In the genomic region with DNA sequence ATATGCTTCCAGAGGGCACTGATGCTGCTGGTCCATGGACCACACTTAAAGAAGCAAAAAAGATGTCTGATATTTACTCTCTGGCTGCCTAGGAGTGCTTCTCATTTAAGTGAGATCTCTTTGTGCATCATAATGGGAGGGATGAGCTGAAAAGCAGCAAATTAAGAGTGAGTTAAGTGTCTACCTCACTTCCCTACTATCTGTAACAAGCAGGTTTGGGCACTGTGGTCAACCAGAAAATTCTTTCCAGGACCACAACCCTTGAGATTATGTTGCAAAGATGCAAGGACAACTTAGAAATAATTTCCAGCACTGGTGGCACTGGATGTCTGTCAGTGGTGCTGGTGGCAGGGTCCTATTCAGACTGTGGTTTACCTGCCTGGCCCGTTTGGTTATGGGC, we compare ENCODE assay signal across 20 cellular contexts.
"Had no signal": no experiment of that assay in that cellular context is flagged by ENCODE, and none has a peak within 500 bp of the region (broad histone marks: within the 10 kb centered on the region; RNA-seq: fewer than 3 reads in every experiment).

No MANE protein-coding gene starts in this region.

- H3K9me3 Mint-ChIP-seq: activated T-helper 1 cell treated with anti-CD3 and anti-CD28 coated beads, Interleukin-12 subunit alpha, Interleukin-12 subunit beta, Interleukin-2, Interleukin-4 antibody, amounts not matched to agents 30 ng/mL and 10 ng/mL and 1 ng/mL, durations not matched to agents 14 hours and 24 hours and 36 hours; natural killer cell; T-helper 1 cell treated with Interleukin-12 subunit alpha and Interleukin-12 subunit beta and Interleukin-4 antibody, amounts not matched to agents 30 μg/mL and 1 μg/mL, for 36 hours had no signal

- H3K9me3 ChIP-seq: heart left ventricle, left ventricle myocardium inferior, ovary, right lobe of liver, thoracic aorta, upper lobe of left lung had no signal

- H3K27me3 ChIP-seq: brain microvascular endothelial cell, dorsolateral prefrontal cortex, heart left ventricle, ovary, right lobe of liver, upper lobe of left lung had no signal

- H3K27ac ChIP-seq: brain microvascular endothelial cell, dorsolateral prefrontal cortex, heart left ventricle, left ventricle myocardium inferior, ovary, right lobe of liver, thoracic aorta, upper lobe of left lung had no signal

- ATAC-seq: activated CD4-positive, CD25-positive, alpha-beta regulatory T cell treated with anti-CD3 and anti-CD28 coated beads, Interleukin-2, amount 50 U/mL, for 24 hours; heart left ventricle; natural killer cell; right lobe of liver had no signal

- H3K4me3 Mint-ChIP-seq: activated naive CD8-positive, alpha-beta T cell; activated T-helper 1 cell treated with anti-CD3 and anti-CD28 coated beads, Interleukin-12 subunit alpha, Interleukin-12 subunit beta, Interleukin-2, Interleukin-4 antibody, amounts not matched to agents 30 ng/mL and 10 ng/mL and 1 ng/mL, durations not matched to agents 14 hours and 24 hours and 36 hours; natural killer cell; T-helper 1 cell treated with Interleukin-12 subunit alpha and Interleukin-12 subunit beta and Interleukin-4 antibody, amounts not matched to agents 30 μg/mL and 1 μg/mL, for 36 hours had no signal

- H3K27me3 Mint-ChIP-seq: activated naive CD8-positive, alpha-beta T cell had no signal

- H3K27ac Mint-ChIP-seq: activated naive CD8-positive, alpha-beta T cell; activated T-helper 1 cell treated with anti-CD3 and anti-CD28 coated beads, Interleukin-12 subunit alpha, Interleukin-12 subunit beta, Interleukin-2, Interleukin-4 antibody, amounts not matched to agents 30 ng/mL and 10 ng/mL and 1 ng/mL, durations not matched to agents 14 hours and 24 hours and 36 hours; natural killer cell; T-helper 1 cell treated with Interleukin-12 subunit alpha and Interleukin-12 subunit beta and Interleukin-4 antibody, amounts not matched to agents 30 μg/mL and 1 μg/mL, for 36 hours had no signal

- H3K36me3 ChIP-seq: brain microvascular endothelial cell, heart left ventricle, left ventricle myocardium inferior, ovary, right lobe of liver, thoracic aorta, upper lobe of left lung had no signal

- H3K4me3 ChIP-seq: dorsolateral prefrontal cortex, heart left ventricle, left ventricle myocardium inferior, ovary, right lobe of liver, smooth muscle cell, thoracic aorta, upper lobe of left lung had no signal

- H3K4me1 ChIP-seq: right lobe of liver, upper lobe of left lung had no signal

- DNase-seq: activated CD4-positive, alpha-beta T cell treated with anti-CD3 and anti-CD28 coated beads, Interleukin-2, amount 50 U/mL, for 1 hour; activated gamma-delta T cell treated with Interleukin-2 at 50 U/mL for 16 hours; activated T-cell treated with anti-CD3 and anti-CD28 coated beads for 4 hours; brain microvascular endothelial cell; central memory CD4-positive, alpha-beta T cell; dorsolateral prefrontal cortex; heart left ventricle; kidney glomerular epithelial cell; left ventricle myocardium inferior; natural killer cell; ovary; right lobe of liver; stimulated activated CD4-positive, alpha-beta T cell treated with anti-CD3 and anti-CD28 coated beads, Interleukin-4, amount 100 ng/mL, for 1 hour; upper lobe of left lung had no signal

- H3K4me2 ChIP-seq: smooth muscle cell had no signal

- H3K36me3 Mint-ChIP-seq: activated naive CD8-positive, alpha-beta T cell; natural killer cell had no signal
